In genomic region chr13:98664924-98665637, GRCh38 we compare ENCODE assay signal across 22 cellular contexts.
DNase-seq lines count a peak whose midpoint lies in the region; ATAC-seq, FAIRE-seq and TF ChIP-seq lines count a peak whose summit lies in the region.
"Had no signal": no experiment of that assay in that cellular context is flagged by ENCODE, and none has a peak within 500 bp of the region (broad histone marks: within the 10 kb centered on the region; RNA-seq: fewer than 3 reads in every experiment).

No MANE protein-coding gene starts in this region.

- no peaks in the 10 kb centered on the region for H3K9me3 ChIP-seq in GM12878 (replicated peaks; ENCODE audit: control insufficient read depth, insufficient read depth, low read length)
- H3K9me3 ChIP-seq: heart right ventricle had no signal

- H3K79me2 ChIP-seq in GM12878 (ENCODE audit: control insufficient read depth, insufficient read depth, low read length) = no peaks in the 10 kb centered on the region

- H3K36me3 ChIP-seq in GM12878 (ENCODE audit: control insufficient read depth in 2 of 2, insufficient read depth in 2 of 2, low read length in 1 of 2) = no peaks in the 10 kb centered on the region
- H3K36me3 ChIP-seq: heart right ventricle had no signal

- ATAC-seq in HG03175 (IDR thresholded peaks at IDR 0.05; ENCODE audit: unreplicated experiment) = peak; percentile 47
- peak; percentile 39; the same call in 1 of the 3 replicates for ATAC-seq in GM12878
- ATAC-seq in stimulated activated effector memory CD8-positive, alpha-beta T cell treated with anti-CD3 and anti-CD28 coated beads, Interleukin-12 subunit alpha, Interleukin-12 subunit beta, amount 100 ng/mL, for 72 hours = no peak
- ATAC-seq in HG02852 (IDR thresholded peaks at IDR 0.05; ENCODE audit: unreplicated experiment) = no peak
- ATAC-seq: heart right ventricle had no signal

- no peak overlapping the region for H3K4me2 ChIP-seq in GM12878 (ENCODE audit: control insufficient read depth, insufficient read depth)

- TF ChIP-seq POLR2A in GM12878 (IDR thresholded peaks at IDR 0.05; ENCODE audit: low read depth, low read length) = no peak

- BruUV-seq in GM12878 (replicated peaks; lab: Mats Ljungman, UMichigan) = no TSS peak

- H3K9me3 Mint-ChIP-seq in activated naive CD4-positive, alpha-beta T cell treated with anti-CD3 and anti-CD28 coated beads, Interleukin-2, amount 50 U/mL, for 24 hours = no peaks in the 10 kb centered on the region
- H3K9me3 Mint-ChIP-seq in stimulated activated effector memory CD8-positive, alpha-beta T cell treated with anti-CD3 and anti-CD28 coated beads, Interleukin-12 subunit alpha, Interleukin-12 subunit beta, amount 100 ng/mL, for 72 hours = no peaks in the 10 kb centered on the region
- H3K9me3 Mint-ChIP-seq: activated CD4-positive, alpha-beta memory T cell treated with anti-CD3 and anti-CD28 coated beads for 36 hours; central memory CD8-positive, alpha-beta T cell; naive B cell had no signal

- FAIRE-seq in GM12878 (lab: Jason Lieb, UNC) = no peak
- FAIRE-seq: H1, HTR-8/SVneo, islet of Langerhans had no signal

- in situ Hi-C loops in GM12878 (cut with MboI) = no loop called here

- TF ChIP-seq CTCF in GM12878 (IDR thresholded peaks at IDR 0.05 in 2 of 3, conservative IDR thresholded peaks at IDR 0.05 in 1 of 3; ENCODE audit: control insufficient read depth in 2 of 3, extremely low read depth in 1 of 3, insufficient read depth in 1 of 3, low read depth in 3 of 3, low read length in 3 of 3) = no peak

- SMC1A ChIA-PET in GM12878 (lab: Charles Lee; ENCODE audit: uncharacterized antibody, unreplicated experiment) = interaction anchor here (0.7 to 2.4 kb wide), 3 partner anchors 11 to 220 kb away, joined by 3 to 12 read pairs (median 12); no protein-coding TSS in a partner anchor

- intact Hi-C loops in GM12878 (cut with micrococcal nuclease; ENCODE audit: unreplicated experiment) = no loop called here

- TF ChIP-seq EP300 in GM12878 (IDR thresholded peaks at IDR 0.05; ENCODE audit: borderline replicate concordance in 1 of 2, control insufficient read depth in 1 of 2, low read depth in 2 of 2, low read length in 2 of 2) = no peak

- H3K4me3 Mint-ChIP-seq in activated naive CD4-positive, alpha-beta T cell treated with anti-CD3 and anti-CD28 coated beads, Interleukin-2, amount 50 U/mL, for 24 hours = no peak overlapping the region
- H3K4me3 Mint-ChIP-seq in stimulated activated effector memory CD8-positive, alpha-beta T cell treated with anti-CD3 and anti-CD28 coated beads, Interleukin-12 subunit alpha, Interleukin-12 subunit beta, amount 100 ng/mL, for 72 hours = no peak overlapping the region
- H3K4me3 Mint-ChIP-seq: activated CD4-positive, alpha-beta memory T cell treated with anti-CD3 and anti-CD28 coated beads for 36 hours; central memory CD8-positive, alpha-beta T cell; naive B cell had no signal

- DNase-seq in activated naive CD4-positive, alpha-beta T cell (lab: John Stamatoyannopoulos, UW) = no peak
- DNase-seq in GM12878 (ENCODE audit: low read depth, low spot score) = no peak
- no peak for DNase-seq in stimulated activated effector memory CD8-positive, alpha-beta T cell treated with anti-CD3 and anti-CD28 coated beads, Interleukin-12 subunit alpha, Interleukin-12 subunit beta, amount 100 ng/mL, for 72 hours (ENCODE audit: low spot score in 2 of 2)
- no peak for DNase-seq in SKM-1 treated with dmso at 0.1 percent for 144 hours (lab: John Stamatoyannopoulos, UW; ENCODE audit: unreplicated experiment)
- DNase-seq in stimulated activated CD4-positive, alpha-beta T cell treated with anti-CD3 and anti-CD28 coated beads, Interleukin-2, amount 100 ng/mL, for 24 hours = no peak
- DNase-seq: activated CD4-positive, alpha-beta memory T cell treated with anti-CD3 and anti-CD28 coated beads for 36 hours; activated T-cell treated with anti-CD3 and anti-CD28 coated beads, Interleukin-2, amount 50 U/mL, for 1 hour; DND-41; effector memory CD4-positive, alpha-beta T cell; heart right ventricle; naive B cell; NCI-H1694 treated with DMSO at 0.1 percent for 48 hours; NCI-H446; posterior cingulate gyrus; trophoblast cell had no signal

- no peaks in the 10 kb centered on the region for H4K20me1 ChIP-seq in GM12878 (ENCODE audit: control insufficient read depth, insufficient read depth)

- POLR2A ChIA-PET in GM12878 (lab: Charles Lee) = no interaction called here

- CTCF ChIA-PET in GM12878 (lab: Yijun Ruan, JAX) = interaction anchor here (0.6 to 2.1 kb wide), 8 partner anchors 12 to 368 kb away, joined by 3 to 10 read pairs (median 4); no protein-coding TSS in a partner anchor

- H3K27ac Mint-ChIP-seq in activated naive CD4-positive, alpha-beta T cell treated with anti-CD3 and anti-CD28 coated beads, Interleukin-2, amount 50 U/mL, for 24 hours = peak overlapping the region; percentile 24
- peak overlapping the region; percentile 5 for H3K27ac Mint-ChIP-seq in stimulated activated effector memory CD8-positive, alpha-beta T cell treated with anti-CD3 and anti-CD28 coated beads, Interleukin-12 subunit alpha, Interleukin-12 subunit beta, amount 100 ng/mL, for 72 hours
- H3K27ac Mint-ChIP-seq: activated CD4-positive, alpha-beta memory T cell treated with anti-CD3 and anti-CD28 coated beads for 36 hours; naive B cell had no signal

- RAD21 ChIA-PET in GM12878 (lab: Charles Lee; ENCODE audit: unreplicated experiment) = interaction anchor here (1.7 to 1.8 kb wide), 2 partner anchors 12 to 219 kb away, joined by 6 read pairs; no protein-coding TSS in a partner anchor

- H3K4me1 ChIP-seq in GM12878 (ENCODE audit: control insufficient read depth, insufficient read depth, low read length) = no peaks in the 10 kb centered on the region
- H3K4me1 ChIP-seq: heart right ventricle had no signal

- H3K27me3 Mint-ChIP-seq in activated naive CD4-positive, alpha-beta T cell treated with anti-CD3 and anti-CD28 coated beads, Interleukin-2, amount 50 U/mL, for 24 hours = no peaks in the 10 kb centered on the region

- WGBS in GM12878 (ENCODE audit: insufficient coverage, insufficient replicate concordance, low lambda C conversion rate, missing lambda C conversion rate) = 2% methylated on average over 3 of the region's 3 CpGs

- H3K4me1 Mint-ChIP-seq in activated naive CD4-positive, alpha-beta T cell treated with anti-CD3 and anti-CD28 coated beads, Interleukin-2, amount 50 U/mL, for 24 hours = peaks cover 16% of the 10 kb centered on the region
- H3K4me1 Mint-ChIP-seq in stimulated activated effector memory CD8-positive, alpha-beta T cell treated with anti-CD3 and anti-CD28 coated beads, Interleukin-12 subunit alpha, Interleukin-12 subunit beta, amount 100 ng/mL, for 72 hours = peaks cover 17% of the 10 kb centered on the region
- H3K4me1 Mint-ChIP-seq: naive B cell had no signal

- no peaks in the 10 kb centered on the region for H3K27me3 ChIP-seq in GM12878 (replicated peaks in 1 of 2; ENCODE audit: control insufficient read depth in 2 of 2, insufficient read depth in 2 of 2, low read length in 1 of 2)
- H3K27me3 ChIP-seq: heart right ventricle had no signal

- no peak overlapping the region for H3K27ac ChIP-seq in GM12878 (ENCODE audit: control insufficient read depth, insufficient read depth)
- H3K27ac ChIP-seq: heart right ventricle had no signal

- no peak for TF ChIP-seq RAD21 in GM12878 (IDR thresholded peaks at IDR 0.05; ENCODE audit: insufficient read depth, low read depth, low read length)

- no peak overlapping the region for H3K4me3 ChIP-seq in GM12878
- H3K4me3 ChIP-seq: heart right ventricle had no signal

- no peak overlapping the region for H2AFZ ChIP-seq in GM12878 (ENCODE audit: control insufficient read depth, low read depth, low read length)

- H3K36me3 Mint-ChIP-seq in activated naive CD4-positive, alpha-beta T cell treated with anti-CD3 and anti-CD28 coated beads, Interleukin-2, amount 50 U/mL, for 24 hours = no peaks in the 10 kb centered on the region
- H3K36me3 Mint-ChIP-seq in stimulated activated effector memory CD8-positive, alpha-beta T cell treated with anti-CD3 and anti-CD28 coated beads, Interleukin-12 subunit alpha, Interleukin-12 subunit beta, amount 100 ng/mL, for 72 hours = no peaks in the 10 kb centered on the region
- H3K36me3 Mint-ChIP-seq: activated CD4-positive, alpha-beta memory T cell treated with anti-CD3 and anti-CD28 coated beads for 36 hours; naive B cell had no signal

- H3K9ac ChIP-seq in GM12878 (ENCODE audit: control insufficient read depth, insufficient read depth, low read length) = no peak overlapping the region

TF ChIP-seq in GM12878, 131 proteins besides CTCF, POLR2A, EP300 and RAD21 (continues in another document):
- TF ChIP-seq, protein P1, sequence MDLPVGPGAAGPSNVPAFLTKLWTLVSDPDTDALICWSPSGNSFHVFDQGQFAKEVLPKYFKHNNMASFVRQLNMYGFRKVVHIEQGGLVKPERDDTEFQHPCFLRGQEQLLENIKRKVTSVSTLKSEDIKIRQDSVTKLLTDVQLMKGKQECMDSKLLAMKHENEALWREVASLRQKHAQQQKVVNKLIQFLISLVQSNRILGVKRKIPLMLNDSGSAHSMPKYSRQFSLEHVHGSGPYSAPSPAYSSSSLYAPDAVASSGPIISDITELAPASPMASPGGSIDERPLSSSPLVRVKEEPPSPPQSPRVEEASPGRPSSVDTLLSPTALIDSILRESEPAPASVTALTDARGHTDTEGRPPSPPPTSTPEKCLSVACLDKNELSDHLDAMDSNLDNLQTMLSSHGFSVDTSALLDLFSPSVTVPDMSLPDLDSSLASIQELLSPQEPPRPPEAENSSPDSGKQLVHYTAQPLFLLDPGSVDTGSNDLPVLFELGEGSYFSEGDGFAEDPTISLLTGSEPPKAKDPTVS (IDR thresholded peaks at IDR 0.05; ENCODE audit: low read depth, low read length) = no peak
- TF ChIP-seq SREBF2 (IDR thresholded peaks at IDR 0.05; ENCODE audit: low read length) (no peak), GATAD2B (conservative IDR thresholded peaks at IDR 0.05; ENCODE audit: low read depth) (no peak)

Comparison
In these comparisons a context has a peak if more than half of its experiments do, and no peak if none do; other contexts are left out.
1. ATAC-seq: peak in HG03175 (single experiment) and GM12878 (single experiment); none in stimulated activated effector memory CD8-positive, alpha-beta T cell treated with anti-CD3 and anti-CD28 coated beads, Interleukin-12 subunit alpha, Interleukin-12 subunit beta, amount 100 ng/mL, for 72 hours (single experiment) and HG02852 (single experiment).